ENCODE assay signal across 23 cellular contexts in the genomic region with DNA sequence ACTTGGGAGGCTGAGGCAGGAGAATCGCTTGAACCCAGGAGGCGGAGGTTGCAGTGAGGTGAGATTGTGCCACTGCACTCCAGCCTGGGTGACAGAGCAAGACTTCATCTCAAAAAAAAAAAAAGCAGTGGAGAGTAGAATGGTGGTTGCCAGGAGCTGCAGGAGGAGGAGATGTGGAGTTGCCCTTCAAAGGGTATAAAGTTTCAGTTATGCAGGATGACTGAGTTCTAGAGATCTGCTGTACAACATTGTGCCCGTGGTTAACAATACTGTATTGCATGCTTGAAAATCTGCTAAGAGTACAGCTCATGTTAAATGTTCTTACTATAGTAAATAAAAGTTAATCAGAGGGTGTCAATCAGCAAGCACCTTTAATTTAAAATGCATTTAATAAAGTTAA.
"Had no signal": no experiment of that assay in that cellular context is flagged by ENCODE, and none has a peak within 500 bp of the region (broad histone marks: within the 10 kb centered on the region; RNA-seq: fewer than 3 reads in every experiment).

No MANE protein-coding gene starts in this region.

- H3K27me3 Mint-ChIP-seq: type B pancreatic cell had no signal

- H3K4me1 Mint-ChIP-seq: immature natural killer cell; mesothelial cell of epicardium; naive B cell; natural killer cell; stimulated activated naive B cell treated with anti-CD40 and anti-IgM and Interleukin-4, amounts not matched to agents 10 μg/mL and 1 μg/mL and 100 μg/mL, for 72 hours had no signal

- H3K4me3 Mint-ChIP-seq: immature natural killer cell; mesothelial cell of epicardium; naive B cell; natural killer cell; nephron progenitor cell; neural progenitor cell; stimulated activated naive B cell treated with anti-CD40 and anti-IgM and Interleukin-4, amounts not matched to agents 10 μg/mL and 1 μg/mL and 100 μg/mL, for 72 hours; stimulated activated naive CD8-positive, alpha-beta T cell treated with anti-CD3 and anti-CD28 coated beads, Interleukin-15, Interleukin-2, amounts not matched to agents 100 ng/mL and 50 ng/mL, for 24 hours; type B pancreatic cell had no signal

- H3K27ac Mint-ChIP-seq: immature natural killer cell; mesothelial cell of epicardium; natural killer cell; nephron progenitor cell; neural progenitor cell; stimulated activated naive B cell treated with anti-CD40 and anti-IgM and Interleukin-4, amounts not matched to agents 10 μg/mL and 1 μg/mL and 100 μg/mL, for 72 hours; stimulated activated naive CD8-positive, alpha-beta T cell treated with anti-CD3 and anti-CD28 coated beads, Interleukin-15, Interleukin-2, amounts not matched to agents 100 ng/mL and 50 ng/mL, for 24 hours; type B pancreatic cell had no signal

- DNase-seq: hypothalamus; immature natural killer cell; left colon; left lung; lower lobe of right lung; mammary epithelial cell; mesenchymal stem cell; naive B cell; natural killer cell; nephron progenitor cell; occipital lobe; right lobe of liver; stimulated activated CD4-positive, alpha-beta T cell treated with anti-CD3 and anti-CD28 coated beads, Interleukin-1b, Interleukin-23, amount 100 ng/mL, for 48 hours; stimulated activated CD4-positive, alpha-beta T cell treated with anti-CD3 and anti-CD28 coated beads, Interleukin-2, amount 100 ng/mL, for 48 hours; stimulated activated CD4-positive, alpha-beta T cell treated with anti-CD3 and anti-CD28 coated beads, Interleukin-4, amount 100 ng/mL, for 4 hours; stimulated activated CD8-positive, alpha-beta memory T cell treated with anti-CD3 and anti-CD28 coated beads, Interleukin-4, amount 100 ng/mL, for 48 hours; stimulated activated naive B cell treated with anti-CD40 and anti-IgM and Interleukin-4, amounts not matched to agents 10 μg/mL and 1 μg/mL and 100 μg/mL, for 72 hours; substantia nigra; uterus had no signal

- ATAC-seq: left colon; left lung; lower lobe of right lung; natural killer cell; right lobe of liver; stimulated activated naive B cell treated with anti-CD40 and anti-IgM and Interleukin-4, amounts not matched to agents 10 μg/mL and 1 μg/mL and 100 μg/mL, for 72 hours had no signal

- H3K36me3 Mint-ChIP-seq: mesothelial cell of epicardium; naive B cell; natural killer cell; neural progenitor cell; stimulated activated naive B cell treated with anti-CD40 and anti-IgM and Interleukin-4, amounts not matched to agents 10 μg/mL and 1 μg/mL and 100 μg/mL, for 72 hours; type B pancreatic cell had no signal

- H3K9me3 Mint-ChIP-seq: immature natural killer cell; mesothelial cell of epicardium; natural killer cell; nephron progenitor cell; neural progenitor cell; stimulated activated naive B cell treated with anti-CD40 and anti-IgM and Interleukin-4, amounts not matched to agents 10 μg/mL and 1 μg/mL and 100 μg/mL, for 72 hours; stimulated activated naive CD8-positive, alpha-beta T cell treated with anti-CD3 and anti-CD28 coated beads, Interleukin-15, Interleukin-2, amounts not matched to agents 100 ng/mL and 50 ng/mL, for 24 hours; type B pancreatic cell had no signal
